ENCODE assay signal across 9 cellular contexts in the genomic region with DNA sequence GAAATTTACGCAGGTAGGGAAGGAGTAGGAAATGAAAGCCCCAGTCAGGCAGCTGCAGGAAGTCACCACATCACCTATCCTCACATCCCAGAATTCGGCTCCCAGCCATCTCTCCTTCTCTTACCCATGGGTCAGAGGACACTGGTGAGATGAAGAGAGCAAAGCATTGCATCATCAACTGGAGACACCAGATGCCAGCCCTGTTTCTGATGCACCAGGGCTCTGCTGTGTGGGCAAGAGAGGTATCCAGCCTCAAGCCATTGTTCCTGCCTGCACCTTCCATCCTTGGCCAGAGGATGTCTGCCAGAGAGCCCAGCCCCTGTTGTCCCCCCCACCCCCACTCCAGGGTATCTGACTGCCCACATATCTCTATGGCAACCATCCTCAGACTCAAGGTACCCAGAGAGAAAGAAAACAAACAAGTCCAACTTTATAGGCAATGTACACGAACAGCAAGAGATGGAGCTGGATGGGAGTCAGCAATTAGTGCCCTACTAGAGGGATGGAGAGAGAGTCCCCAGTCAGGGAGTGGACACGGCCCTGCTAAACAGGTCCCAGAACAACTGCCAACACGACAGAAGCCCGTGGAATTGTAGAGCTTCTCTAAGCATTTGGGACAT. TPM values are rescaled to one million over a fixed set of nuclear protein-coding genes. Genes with fewer than 3 reads are reported as not detected.
DNase-seq lines count a peak whose midpoint lies in the region; TF ChIP-seq lines count a peak whose summit lies in the region.
"Had no signal": no experiment of that assay in that cellular context is flagged by ENCODE, and none has a peak within 500 bp of the region (broad histone marks: within the 10 kb centered on the region; RNA-seq: fewer than 3 reads in every experiment).

No MANE protein-coding gene starts in this region.

- H3K4me1 Mint-ChIP-seq in Caco-2 (ENCODE audit: low read depth, unreplicated experiment), result peaks cover 27% of the 10 kb centered on the region

- H3K9me3 Mint-ChIP-seq in Caco-2 (ENCODE audit: unreplicated experiment), result no peaks in the 10 kb centered on the region

- intact Hi-C loops in Caco-2 (cut with micrococcal nuclease; ENCODE audit: unreplicated experiment), result loop anchor here (10.0 kb wide), 1 partner anchor 87 kb away; a partner anchor contains a TSS
- intact Hi-C loops in esophagus squamous epithelium (cut with DNase I), result no loop called here
- intact Hi-C loops in sigmoid colon (cut with DNase I), result no loop called here

- DNase-seq in Caco-2 (no peak), RWPE1 (ENCODE audit: low spot score) (no peak), esophagus squamous epithelium (lab: John Stamatoyannopoulos, UW) (no peak), sigmoid colon (no peak), CD1c-positive myeloid dendritic cell (ENCODE audit: extremely low spot score) (no peak), dedifferentiated amniotic fluid mesenchymal stem cell (ENCODE audit: extremely low spot score) (no peak), EL (no peak)
- DNase-seq: erythroblast had no signal

- H3K27ac ChIP-seq in RWPE1 (peak overlapping the region; percentile 46; the same call in 1 of the 2 replicates), esophagus squamous epithelium (peak overlapping the region; percentile 36 to 89 (median 78)), sigmoid colon (peak overlapping the region; percentile 84 to 94 (median 92))

- TF ChIP-seq CTCF in Caco-2 (IDR thresholded peaks at IDR 0.05; ENCODE audit: insufficient read depth in 1 of 2, low read depth in 1 of 2, low read length in 1 of 2, severe bottlenecking in 1 of 2, unreplicated experiment in 1 of 2) (no peak), RWPE1 (conservative IDR thresholded peaks at IDR 0.05; ENCODE audit: low read depth) (no peak), esophagus squamous epithelium (IDR thresholded peaks at IDR 0.05) (no peak), sigmoid colon (IDR thresholded peaks at IDR 0.05) (no peak)

- peaks cover 50% of the 10 kb centered on the region for H3K4me1 ChIP-seq in Caco-2
- peaks cover 39 to 91% (median 52%) of the 10 kb centered on the region in 3 donors for H3K4me1 ChIP-seq in esophagus squamous epithelium
- peaks cover 0 to 80% (median 77%) of the 10 kb centered on the region in 4 donors for H3K4me1 ChIP-seq in sigmoid colon

- no TSS peak for BruUV-seq in Caco-2 (replicated peaks; lab: Mats Ljungman, UMichigan)

- no peaks in the 10 kb centered on the region for H3K27me3 ChIP-seq in Caco-2 (replicated peaks; ENCODE audit: control insufficient read depth, insufficient read depth, low read length)
- H3K27me3 ChIP-seq in esophagus squamous epithelium, result no peaks in the 10 kb centered on the region
- H3K27me3 ChIP-seq in sigmoid colon, result no peaks in the 10 kb centered on the region

- POLR2A ChIA-PET in Caco-2 (lab: Charles Lee), result interaction anchor here (1.1 kb wide), 1 partner anchor 20 kb away, joined by 3 read pairs; no protein-coding TSS in a partner anchor
- POLR2A ChIA-PET in RWPE1 (lab: Yijun Ruan, JAX; ENCODE audit: low non-redundant PET), result no interaction called here

- 61 to 70% methylated on average over 5 of the region's 6 CpGs for WGBS in esophagus squamous epithelium, 2 donors
- 36 to 74% methylated on average over 6 of the region's 6 CpGs for WGBS in sigmoid colon, 2 donors

- H3K9me3 ChIP-seq in Caco-2, result no peaks in the 10 kb centered on the region
- no peaks in the 10 kb centered on the region for H3K9me3 ChIP-seq in esophagus squamous epithelium
- no peaks in the 10 kb centered on the region for H3K9me3 ChIP-seq in sigmoid colon
- H3K9me3 ChIP-seq: HAP-1 had no signal

- peak overlapping the region; percentile 80 for H3K27ac Mint-ChIP-seq in Caco-2 (ENCODE audit: unreplicated experiment)

- no peak overlapping the region for H3K4me3 ChIP-seq in Caco-2 (ENCODE audit: low read depth, low read length)
- no peak overlapping the region for H3K4me3 ChIP-seq in esophagus squamous epithelium
- peak overlapping the region in 1 of 4 donors; percentile 99 for H3K4me3 ChIP-seq in sigmoid colon
- H3K4me3 ChIP-seq: HAP-1 had no signal

- H3K27me3 Mint-ChIP-seq in Caco-2 (ENCODE audit: insufficient read depth, unreplicated experiment), result no peaks in the 10 kb centered on the region

- CTCF ChIA-PET in Caco-2 (lab: Charles Lee) (interaction anchor here (0.7 to 1.8 kb wide), 5 partner anchors 8 to 85 kb away, joined by 3 to 8 read pairs (median 3); no protein-coding TSS in a partner anchor), RWPE1 (lab: Yijun Ruan, JAX) (interaction anchor here (0.6 to 1.6 kb wide), 4 partner anchors 13 to 203 kb away, joined by 3 to 4 read pairs (median 3); no protein-coding TSS in a partner anchor)

- no peak for TF ChIP-seq EP300 in sigmoid colon (IDR thresholded peaks at IDR 0.05)

- H3K36me3 ChIP-seq in Caco-2 (ENCODE audit: control insufficient read depth, insufficient read depth, low read length) (peaks cover 12% of the 10 kb centered on the region; the same call in 1 of the 2 replicates), esophagus squamous epithelium (peaks cover 0 to 64% (median 0%) of the 10 kb centered on the region in 3 donors), sigmoid colon (peaks cover 0 to 32% (median 5%) of the 10 kb centered on the region in 4 donors)
- H3K36me3 ChIP-seq: HAP-1 had no signal

- H3K36me3 Mint-ChIP-seq in Caco-2 (ENCODE audit: insufficient read depth, unreplicated experiment), result peaks cover 63% of the 10 kb centered on the region

- peak overlapping the region; percentile 69 for H3K4me3 Mint-ChIP-seq in Caco-2 (ENCODE audit: unreplicated experiment)

- TF ChIP-seq POLR2A in esophagus squamous epithelium (IDR thresholded peaks at IDR 0.05) (no peak), sigmoid colon (IDR thresholded peaks at IDR 0.05) (no peak)

RNA-seq across cellular contexts. Expression of a gene that starts 3.0 kb away (rescaled TPM):
- total RNA-seq in Caco-2 (2022), result 78.0 and 78.8 TPM in 2 replicates
- 10 to 100 TPM; 15.5 to 37.0 (median 28.6) TPM for total RNA-seq in esophagus squamous epithelium
- total RNA-seq in sigmoid colon, result 100 to 1,000 TPM; 153 to 221 (median 209) TPM
- 10 to 100 TPM; 14.4 to 34.8 (median 17.6) TPM for polyA plus RNA-seq in sigmoid colon

RNA-seq across cellular contexts. Expression of a gene that starts 39.5 kb away (rescaled TPM):
- total RNA-seq in Caco-2 (2022) (1.2 and 1.8 TPM in 2 replicates), esophagus squamous epithelium (10 to 100 TPM in 2 of 4 donors, 1 to 10 TPM in 2; 8.8 to 15.9 (median 11.9) TPM), sigmoid colon (1 to 10 TPM; 2.5 to 9.4 (median 3.7) TPM)
- 10 to 100 TPM in 1 of 3 donors, 1 to 10 TPM in 2; 3.6 to 15.7 (median 9.9) TPM for polyA plus RNA-seq in sigmoid colon
